14 cellular contexts compared by ENCODE assay signal in genomic region chr1:168300626-168301025, GRCh38.
"Had no signal": no experiment of that assay in that cellular context is flagged by ENCODE, and none has a peak within 500 bp of the region (broad histone marks: within the 10 kb centered on the region; RNA-seq: fewer than 3 reads in every experiment).

No MANE protein-coding gene starts in this region.

- H3K27ac ChIP-seq: left ventricle myocardium inferior, thyroid gland had no signal

- DNase-seq: activated CD4-positive, alpha-beta T cell treated with anti-CD3 and anti-CD28 coated beads, Interleukin-2, amount 50 U/mL, for 1 hour; activated CD4-positive, CD25-positive, alpha-beta regulatory T cell treated with anti-CD3 and anti-CD28 coated beads, Interleukin-2, amount 50 U/mL, for 72 hours; activated CD8-positive, alpha-beta memory T cell treated with anti-CD3 and anti-CD28 coated beads for 24 hours; activated CD8-positive, alpha-beta memory T cell treated with anti-CD3 and anti-CD28 coated beads, Interleukin-2, amount 50 U/mL, for 48 hours; activated effector memory CD4-positive, alpha-beta T cell treated with Interleukin-2 at 50 U/mL for 16 hours; activated T-cell treated with anti-CD3 and anti-CD28 coated beads, Interleukin-2, amount 50 U/mL, for 48 hours; effector memory CD8-positive, alpha-beta T cell; islet precursor cell; left ventricle myocardium inferior; posterior cingulate gyrus; stimulated activated naive B cell treated with anti-CD40 and anti-IgM and Interleukin-4, amounts not matched to agents 10 μg/mL and 1 μg/mL and 100 μg/mL, for 72 hours; thyroid gland had no signal

- H3K9me3 ChIP-seq: left ventricle myocardium inferior, thyroid gland had no signal

- ATAC-seq: effector memory CD8-positive, alpha-beta T cell; natural killer cell treated with Interleukin-12 subunit alpha and Interleukin-12 subunit beta and Interleukin-15 and Interleukin-18, amount 100 ng/mL, for 72 hours; stimulated activated naive B cell treated with anti-CD40 and anti-IgM and Interleukin-4, amounts not matched to agents 10 μg/mL and 1 μg/mL and 100 μg/mL, for 72 hours had no signal

- H3K4me1 ChIP-seq: left ventricle myocardium inferior, thyroid gland had no signal

- H3K27me3 ChIP-seq: hepatocyte, thyroid gland had no signal

- H3K79me2 ChIP-seq: hepatocyte had no signal

- H3K36me3 ChIP-seq: left ventricle myocardium inferior, thyroid gland had no signal

- H3K4me3 ChIP-seq: hepatocyte, left ventricle myocardium inferior, thyroid gland had no signal
